ENCODE assay signal across 31 cellular contexts in genomic region chr3:112744068-112744467, GRCh38.
"Had no signal": no experiment of that assay in that cellular context is flagged by ENCODE, and none has a peak within 500 bp of the region (broad histone marks: within the 10 kb centered on the region; RNA-seq: fewer than 3 reads in every experiment).

No MANE protein-coding gene starts in this region.

- H3K9me3 ChIP-seq: adrenal gland, ascending aorta, pancreas, prostate gland had no signal

- ATAC-seq: activated CD8-positive, alpha-beta T cell treated with anti-CD3 and anti-CD28 coated beads, Interleukin-2, amount 10 ng/mL, durations not matched to agents 7 days and 5 days; esophagus mucosa; foreskin keratinocyte; pancreas; stimulated activated memory B cell treated with anti-CD40 and anti-IgM and Interleukin-4, amounts not matched to agents 10 μg/mL and 1 μg/mL and 100 μg/mL, for 72 hours; stimulated activated naive CD8-positive, alpha-beta T cell treated with anti-CD3 and anti-CD28 coated beads, Interleukin-15, amount 100 ng/mL, for 72 hours; T-helper 17 cell had no signal

- H3K9me3 Mint-ChIP-seq: mesothelial cell of epicardium; stimulated activated memory B cell treated with anti-CD40 and anti-IgM and Interleukin-4, amounts not matched to agents 10 μg/mL and 1 μg/mL and 100 μg/mL, for 72 hours; stimulated activated naive CD8-positive, alpha-beta T cell treated with anti-CD3 and anti-CD28 coated beads, Interleukin-15, amount 100 ng/mL, for 72 hours; WTC11 had no signal

- H3K36me3 Mint-ChIP-seq: activated naive CD8-positive, alpha-beta T cell; brain; naive B cell; stimulated activated memory B cell treated with anti-CD40 and anti-IgM and Interleukin-4, amounts not matched to agents 10 μg/mL and 1 μg/mL and 100 μg/mL, for 72 hours; type B pancreatic cell; WTC11 had no signal

- H3K4me2 ChIP-seq: smooth muscle cell had no signal

- H3K36me3 ChIP-seq: adrenal gland, ascending aorta, cardiac muscle cell, pancreas, prostate gland had no signal

- H3K27me3 Mint-ChIP-seq: activated naive CD8-positive, alpha-beta T cell; naive B cell; stimulated activated memory B cell treated with anti-CD40 and anti-IgM and Interleukin-4, amounts not matched to agents 10 μg/mL and 1 μg/mL and 100 μg/mL, for 72 hours; stimulated activated naive CD8-positive, alpha-beta T cell treated with anti-CD3 and anti-CD28 coated beads, Interleukin-15, amount 100 ng/mL, for 72 hours; T-helper 17 cell; type B pancreatic cell had no signal

- H3K4me3 Mint-ChIP-seq: activated CD8-positive, alpha-beta T cell treated with anti-CD3 and anti-CD28 coated beads, Interleukin-2, amount 10 ng/mL, durations not matched to agents 7 days and 5 days; activated naive CD8-positive, alpha-beta T cell; brain; mesothelial cell of epicardium; naive B cell; stimulated activated memory B cell treated with anti-CD40 and anti-IgM and Interleukin-4, amounts not matched to agents 10 μg/mL and 1 μg/mL and 100 μg/mL, for 72 hours; stimulated activated naive CD8-positive, alpha-beta T cell treated with anti-CD3 and anti-CD28 coated beads, Interleukin-15, amount 100 ng/mL, for 72 hours; T-helper 17 cell; type B pancreatic cell; WTC11 had no signal

- DNase-seq: activated CD4-positive, alpha-beta T cell treated with anti-CD3 and anti-CD28 coated beads for 1 hour; activated CD4-positive, alpha-beta T cell treated with anti-CD3 and anti-CD28 coated beads, Interleukin-2, amount 50 U/mL, for 1 hour; activated CD8-positive, alpha-beta T cell treated with anti-CD3 and anti-CD28 coated beads, Interleukin-2, amount 10 ng/mL, durations not matched to agents 7 days and 5 days; activated effector memory CD4-positive, alpha-beta T cell treated with Interleukin-2 at 50 U/mL for 16 hours; activated naive CD4-positive, alpha-beta T cell treated with Interleukin-2 at 50 U/mL for 16 hours; adrenal gland; cortex of kidney; foreskin keratinocyte; mammary epithelial cell; naive B cell; nucleus accumbens; pancreas; retina; stimulated activated CD4-positive, alpha-beta T cell treated with anti-CD3 and anti-CD28 coated beads, Interleukin-1b, Interleukin-23, amount 100 ng/mL, for 48 hours; stimulated activated CD4-positive, alpha-beta T cell treated with anti-CD3 and anti-CD28 coated beads, Interleukin-4, amount 100 ng/mL, for 4 hours; stimulated activated CD8-positive, alpha-beta memory T cell treated with anti-CD3 and anti-CD28 coated beads, Interleukin-4, amount 100 ng/mL, for 48 hours; stimulated activated naive CD8-positive, alpha-beta T cell treated with anti-CD3 and anti-CD28 coated beads, Interleukin-15, amount 100 ng/mL, for 72 hours; substantia nigra; T-helper 17 cell had no signal

- H3K27me3 ChIP-seq: adrenal gland, ascending aorta, cardiac muscle cell, foreskin keratinocyte, pancreas had no signal

- FAIRE-seq: islet of Langerhans, pancreas had no signal

- H3K27ac ChIP-seq: adrenal gland, ascending aorta, cardiac muscle cell, foreskin keratinocyte, pancreas, prostate gland had no signal

- H3K4me1 ChIP-seq: adrenal gland, ascending aorta, pancreas, prostate gland had no signal

- H3K27ac Mint-ChIP-seq: activated CD8-positive, alpha-beta T cell treated with anti-CD3 and anti-CD28 coated beads, Interleukin-2, amount 10 ng/mL, durations not matched to agents 7 days and 5 days; activated naive CD8-positive, alpha-beta T cell; naive B cell; stimulated activated memory B cell treated with anti-CD40 and anti-IgM and Interleukin-4, amounts not matched to agents 10 μg/mL and 1 μg/mL and 100 μg/mL, for 72 hours; stimulated activated naive CD8-positive, alpha-beta T cell treated with anti-CD3 and anti-CD28 coated beads, Interleukin-15, amount 100 ng/mL, for 72 hours; T-helper 17 cell; type B pancreatic cell; WTC11 had no signal

- H3K4me3 ChIP-seq: adrenal gland, ascending aorta, cardiac muscle cell, pancreas, prostate gland, smooth muscle cell had no signal
